1 cellular context compared by ENCODE assay signal in genomic region chr9:19787672-19788071, GRCh38.
TF ChIP-seq lines count a peak whose summit lies in the region.

No MANE protein-coding gene starts in this region.

TF ChIP-seq in neural cell, 6 proteins besides CTCF, POLR2A, EP300 and RAD21:
- TF ChIP-seq EZH2 (IDR thresholded peaks at IDR 0.05; ENCODE audit: borderline replicate concordance, insufficient read depth, low read length, poor library complexity, severe bottlenecking): no peak
- no peak for TF ChIP-seq TAF1 (IDR thresholded peaks at IDR 0.05; ENCODE audit: low read depth)
- TF ChIP-seq POLR2AphosphoS5 (IDR thresholded peaks at IDR 0.05): no peak
- no peak for TF ChIP-seq REST (IDR thresholded peaks at IDR 0.05; ENCODE audit: borderline replicate concordance)
- no peak for TF ChIP-seq SMC3 (conservative IDR thresholded peaks at IDR 0.05; ENCODE audit: poor library complexity)
- no peak for TF ChIP-seq MXI1 (conservative IDR thresholded peaks at IDR 0.05; ENCODE audit: poor library complexity, severe bottlenecking)
